In genomic region chr3:29286841-29287240, GRCh38 we compare ENCODE assay signal across 12 cellular contexts. TPM values are rescaled to one million over a fixed set of nuclear protein-coding genes. Genes with fewer than 3 reads are reported as not detected.
DNase-seq lines count a peak whose midpoint lies in the region; ATAC-seq and TF ChIP-seq lines count a peak whose summit lies in the region.
"Had no signal": no experiment of that assay in that cellular context is flagged by ENCODE, and none has a peak within 500 bp of the region (broad histone marks: within the 10 kb centered on the region; RNA-seq: fewer than 3 reads in every experiment).

No MANE protein-coding gene starts in this region.

- H3K36me3 ChIP-seq in OCI-LY7 (ENCODE audit: insufficient read depth, low read length) (no peaks in the 10 kb centered on the region), psoas muscle (ENCODE audit: insufficient read depth in 1 of 2, low read depth in 1 of 2) (no peaks in the 10 kb centered on the region)

- TF ChIP-seq CTCF in AG10803 (conservative IDR thresholded peaks at IDR 0.05; ENCODE audit: low read length), result no peak
- TF ChIP-seq CTCF in OCI-LY7 (conservative IDR thresholded peaks at IDR 0.05; ENCODE audit: low read length), result no peak
- no peak for TF ChIP-seq CTCF in psoas muscle (IDR thresholded peaks at IDR 0.05)

- 5 to 19% (median 5%) methylated on average over 5 of the region's 5 CpGs for whole genome bisulfite sequencing in psoas muscle, 3 donors

- H3K27me3 ChIP-seq in psoas muscle (ENCODE audit: insufficient read depth in 3 of 3, low read length in 2 of 3), result no peaks in the 10 kb centered on the region

- H3K9me2 ChIP-seq in OCI-LY7 (ENCODE audit: insufficient read depth, low read length), result no peaks in the 10 kb centered on the region

- no peaks in the 10 kb centered on the region for H3K9me3 ChIP-seq in OCI-LY7 (ENCODE audit: low read length)
- H3K9me3 ChIP-seq in psoas muscle, result no peaks in the 10 kb centered on the region

- POLR2A ChIA-PET in OCI-LY7 (lab: Charles Lee), result no interaction called here

- peak overlapping the region; percentile 69; the same call in 1 of the 2 replicates for H3K4me2 ChIP-seq in OCI-LY7 (ENCODE audit: low read length)

- no peaks in the 10 kb centered on the region for H3K79me2 ChIP-seq in OCI-LY7 (ENCODE audit: insufficient read depth, low read depth, low read length)

- H4K20me1 ChIP-seq in OCI-LY7 (ENCODE audit: insufficient read depth, low read length), result no peaks in the 10 kb centered on the region

- H3K4me1 ChIP-seq in OCI-LY7 (ENCODE audit: insufficient read depth, low read length, poor library complexity, severe bottlenecking) (peaks cover 25% of the 10 kb centered on the region), psoas muscle (peaks cover 49% of the 10 kb centered on the region)

- no TSS peak for BruUV-seq in OCI-LY7 (replicated peaks; lab: Mats Ljungman, UMichigan)

- no peak for ATAC-seq in psoas muscle
- ATAC-seq in HG03025 (IDR thresholded peaks at IDR 0.05; ENCODE audit: low FRiP score, unreplicated experiment), result no peak
- ATAC-seq in esophagus mucosa, result no peak
- no peak for ATAC-seq in HG02798 (IDR thresholded peaks at IDR 0.05; ENCODE audit: poor library complexity, unreplicated experiment)
- ATAC-seq: natural killer cell treated with Interleukin-12 subunit alpha and Interleukin-12 subunit beta and Interleukin-15 and Interleukin-18, amount 100 ng/mL, for 72 hours had no signal

- CTCF ChIA-PET in OCI-LY7 (lab: Charles Lee; ENCODE audit: unreplicated experiment), result no interaction called here

- intact Hi-C loops in OCI-LY7 (cut with micrococcal nuclease; ENCODE audit: unreplicated experiment) (no loop called here), psoas muscle (cut with DNase I) (loop anchor here (5.0 to 10.0 kb wide), 2 partner anchors 35 to 478 kb away; no protein-coding TSS in a partner anchor)

- DNase-seq in AG10803 (ENCODE audit: low read depth), result peak; percentile 77
- no peak for DNase-seq in OCI-LY7 (ENCODE audit: low spot score)
- no peak for DNase-seq in epithelial cell of prostate (ENCODE audit: low read depth, low spot score)
- DNase-seq in psoas muscle, result no peak
- DNase-seq in NCI-H446 (lab: John Stamatoyannopoulos, UW), result no peak
- DNase-seq: activated CD4-positive, alpha-beta T cell treated with anti-CD3 and anti-CD28 coated beads, Interleukin-2, amount 50 U/mL, for 1 hour; CD4-positive, alpha-beta T cell; NCI-H82 had no signal

- H3K27ac ChIP-seq in OCI-LY7 (ENCODE audit: low read depth, low read length, poor library complexity, severe bottlenecking), result no peak overlapping the region
- peak overlapping the region; percentile 69 for H3K27ac ChIP-seq in epithelial cell of prostate
- H3K27ac ChIP-seq in psoas muscle, result peak overlapping the region; percentile 93

- H2AFZ ChIP-seq in OCI-LY7 (ENCODE audit: low read length), result peak overlapping the region; percentile 98; the same call in 1 of the 2 replicates

- H3K4me3 ChIP-seq in AG10803 (ENCODE audit: low read length) (peak overlapping the region; percentile 89), OCI-LY7 (ENCODE audit: low read depth, low read length, poor library complexity, severe bottlenecking) (no peak overlapping the region), psoas muscle (peak overlapping the region; percentile 76)

RNA-seq across cellular contexts. Expression of gene RBMS3, which starts 6.0 kb away (rescaled TPM):
- 1.0 and 2.0 TPM in 2 replicates for total RNA-seq in OCI-LY7 (2014; rRNA removed; shearing (Covaris generic))
- total RNA-seq in OCI-LY7 (2022), result not detected in 2 replicates
- total RNA-seq in psoas muscle, result 10 to 100 TPM; 23.5 to 34.5 (median 29.7) TPM
- polyA plus RNA-seq in psoas muscle, result 1 to 10 TPM; 3.8 to 5.3 (median 4.3) TPM
- 3.4 TPM for total RNA-seq in esophagus mucosa
